ENCODE assay signal across 10 cellular contexts in the genomic region with DNA sequence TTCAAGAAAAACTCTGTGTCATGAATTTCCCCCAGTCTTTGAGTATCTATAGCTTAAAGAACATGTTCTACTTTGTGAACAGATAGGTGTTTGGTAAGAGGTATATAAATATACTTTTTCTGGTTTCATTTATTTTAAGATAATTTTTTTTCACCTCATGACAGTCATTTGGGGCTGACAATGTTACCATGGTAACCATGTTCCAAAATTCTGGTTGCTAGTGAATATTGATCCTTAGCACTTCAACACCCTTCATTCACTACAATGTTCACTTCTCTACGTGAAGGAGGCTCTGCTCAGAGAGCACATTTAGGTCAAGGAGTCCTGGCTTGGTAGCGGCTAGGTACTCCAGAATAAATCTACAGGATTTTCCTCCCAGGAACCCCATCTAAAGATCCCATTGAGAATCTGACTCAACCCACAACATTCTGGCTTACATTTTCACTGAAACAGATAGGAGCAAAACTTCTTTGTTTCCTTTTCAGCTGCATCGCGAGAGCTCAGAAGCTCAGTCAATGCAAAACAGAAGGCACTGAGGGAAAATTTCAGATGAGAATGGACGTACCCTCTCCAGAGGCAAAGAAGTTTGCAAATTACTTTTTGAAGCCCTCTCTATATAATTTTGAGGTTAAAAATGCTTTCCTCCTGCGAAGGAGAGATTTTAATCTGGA.
DNase-seq lines count a peak whose midpoint lies in the region; ATAC-seq, FAIRE-seq and TF ChIP-seq lines count a peak whose summit lies in the region.
"Had no signal": no experiment of that assay in that cellular context is flagged by ENCODE, and none has a peak within 500 bp of the region (broad histone marks: within the 10 kb centered on the region; RNA-seq: fewer than 3 reads in every experiment).

No MANE protein-coding gene starts in this region.

- FAIRE-seq in HepG2 (lab: Jason Lieb, UNC), result no peak

- TF ChIP-seq EP300 in HepG2 (IDR thresholded peaks at IDR 0.05; ENCODE audit: low read depth in 2 of 2, low read length in 2 of 2), result no peak
- no peak for TF ChIP-seq EP300 in HepG2 (CRISPR knock-in tag; IDR thresholded peaks at IDR 0.05; ENCODE audit: borderline replicate concordance)
- no peak for TF ChIP-seq EP300 in transverse colon (IDR thresholded peaks at IDR 0.05; ENCODE audit: low read depth)

- H3K27me3 Mint-ChIP-seq in activated T-cell treated with anti-CD3 and anti-CD28 coated beads, Interleukin-2, amount 50 U/mL, for 72 hours (ENCODE audit: low read depth), result no peaks in the 10 kb centered on the region

- no peak for TF ChIP-seq RAD21 in HepG2 (CRISPR knock-in tag; IDR thresholded peaks at IDR 0.05)

- H3K4me1 ChIP-seq in adipocyte (ENCODE audit: control insufficient read depth, insufficient read depth, low read length) (peaks cover 46% of the 10 kb centered on the region), HepG2 (ENCODE audit: insufficient read depth, low read length) (peaks cover 73% of the 10 kb centered on the region), transverse colon (peaks cover 0 to 25% (median 15%) of the 10 kb centered on the region in 4 donors)

- peak in 1 of 2 donors; percentile 19 for ATAC-seq in activated T-cell treated with anti-CD3 and anti-CD28 coated beads, Interleukin-2, amount 50 U/mL, for 72 hours (replicated peaks in 1 of 2)
- ATAC-seq in HepG2, result peak; percentile 55
- no peak for ATAC-seq in HG02588 (IDR thresholded peaks at IDR 0.05; ENCODE audit: unreplicated experiment)
- ATAC-seq in GM19455 (IDR thresholded peaks at IDR 0.05; ENCODE audit: unreplicated experiment), result no peak

- H3K4me3 Mint-ChIP-seq in activated T-cell treated with anti-CD3 and anti-CD28 coated beads, Interleukin-2, amount 50 U/mL, for 72 hours, result peak overlapping the region in 1 of 2 donors; percentile 86

- no TSS peak for BruUV-seq in HepG2 (replicated peaks; lab: Mats Ljungman, UMichigan)

- CTCF ChIA-PET in HepG2 (lab: Yijun Ruan, JAX; ENCODE audit: low intra/inter-chr PET ratio, low total read pairs), result no interaction called here

- in situ Hi-C loops in HepG2 (cut with HindIII; ENCODE audit: extremely low pct_ligation_motif_present, low pct_unique_long_range_greater_than_20kb), result no loop called here
- in situ Hi-C loops in transverse colon (cut with MboI; ENCODE audit: low pct_ligation_motif_present in 1 of 4, low pct_unique_long_range_greater_than_20kb in 1 of 4, low sequenced_read_pairs in 3 of 4), result no loop called here

- H3K27me3 ChIP-seq in adipocyte (replicated peaks; ENCODE audit: control insufficient read depth, insufficient read depth, low read length) (no peaks in the 10 kb centered on the region), HepG2 (ENCODE audit: control insufficient read depth in 1 of 2, insufficient read depth in 2 of 2, low read length in 2 of 2) (no peaks in the 10 kb centered on the region), transverse colon (no peaks in the 10 kb centered on the region)

- H3K9ac ChIP-seq in adipocyte (ENCODE audit: low read length) (peak overlapping the region; percentile 81), HepG2 (ENCODE audit: insufficient read depth, low read depth, low read length) (peak overlapping the region; percentile 82)

- H4K20me1 ChIP-seq in HepG2 (ENCODE audit: insufficient read depth, low read length), result no peaks in the 10 kb centered on the region

- no peaks in the 10 kb centered on the region for H3K9me3 Mint-ChIP-seq in activated T-cell treated with anti-CD3 and anti-CD28 coated beads, Interleukin-2, amount 50 U/mL, for 72 hours

- H3K9me3 ChIP-seq in adipocyte (ENCODE audit: control insufficient read depth, low read length) (no peaks in the 10 kb centered on the region), HepG2 (ENCODE audit: low read length) (no peaks in the 10 kb centered on the region), transverse colon (no peaks in the 10 kb centered on the region)

- TF ChIP-seq POLR2A in HepG2 (IDR thresholded peaks at IDR 0.05; ENCODE audit: insufficient read depth in 1 of 2, low read depth in 2 of 2, low read length in 2 of 2) (no peak), transverse colon (IDR thresholded peaks at IDR 0.05) (no peak)

- DNase-seq in activated T-cell treated with anti-CD3 and anti-CD28 coated beads, Interleukin-2, amount 50 U/mL, for 72 hours, result no peak
- DNase-seq in activated T-cell treated with anti-CD3 and anti-CD28 coated beads for 4 hours (no peak), adipocyte (ENCODE audit: low read depth) (no peak), HepG2 (ENCODE audit: low spot score) (peak; percentile 52), transverse colon (no peak), SKM-1 treated with dmso at 0.1 percent for 144 hours (lab: John Stamatoyannopoulos, UW; ENCODE audit: unreplicated experiment) (no peak)
- DNase-seq: cortex of kidney, posterior cingulate gyrus had no signal

- no peaks in the 10 kb centered on the region for H3K36me3 ChIP-seq in adipocyte (ENCODE audit: control insufficient read depth, insufficient read depth, low read length, severe bottlenecking)
- no peaks in the 10 kb centered on the region for H3K36me3 ChIP-seq in HepG2 (replicated peaks in 1 of 2; ENCODE audit: control insufficient read depth in 1 of 2, insufficient read depth in 2 of 2, low read length in 2 of 2)
- no peaks in the 10 kb centered on the region for H3K36me3 ChIP-seq in transverse colon

- no peak for TF ChIP-seq CTCF in HepG2 (CRISPR knock-in tag; IDR thresholded peaks at IDR 0.05)
- TF ChIP-seq CTCF in transverse colon (IDR thresholded peaks at IDR 0.05), result no peak

- peak overlapping the region; percentile 92 for H3K4me2 ChIP-seq in HepG2 (ENCODE audit: low read depth, low read length)

- H3K27ac ChIP-seq in HepG2 (ENCODE audit: extremely low read length, insufficient read depth, low read length) (peak overlapping the region; percentile 98), transverse colon (peak overlapping the region; percentile 7 to 62 (median 50))

- H3K79me2 ChIP-seq in HepG2 (ENCODE audit: insufficient read depth, low read length), result no peaks in the 10 kb centered on the region

- H3K4me1 Mint-ChIP-seq in activated T-cell treated with anti-CD3 and anti-CD28 coated beads, Interleukin-2, amount 50 U/mL, for 72 hours (ENCODE audit: low read depth), result peaks cover 65% of the 10 kb centered on the region

- peaks cover 2 to 7% of the 10 kb centered on the region in 2 donors for H3K36me3 Mint-ChIP-seq in activated T-cell treated with anti-CD3 and anti-CD28 coated beads, Interleukin-2, amount 50 U/mL, for 72 hours (ENCODE audit: insufficient read depth in 2 of 2)

- H3K27ac Mint-ChIP-seq in activated T-cell treated with anti-CD3 and anti-CD28 coated beads, Interleukin-2, amount 50 U/mL, for 72 hours, result peak overlapping the region; percentile 95

- WGBS in HepG2 (ENCODE audit: low lambda C conversion rate), result 29% methylated on average over 6 of the region's 6 CpGs
- WGBS in transverse colon (ENCODE audit: low coverage in 1 of 2), 2 donors, result 57 to 74% methylated on average over 1 to 6 of the region's 6 CpGs

- POLR2A ChIA-PET in HepG2 (lab: Yijun Ruan, JAX), result interaction anchor here (0.7 to 3.3 kb wide), 16 partner anchors 8 to 353 kb away, joined by 3 to 67 read pairs (median 5); partner anchors contain the start of gene ARF6

- intact Hi-C loops in HepG2 (cut with micrococcal nuclease; ENCODE audit: unreplicated experiment), result loop anchor here (2.0 kb wide), 3 partner anchors 16 to 94 kb away; partner anchors contain the start of gene ARF6
- intact Hi-C loops in transverse colon (cut with DNase I; ENCODE audit: low total_unique reads), result no loop called here

- H3K4me3 ChIP-seq in adipocyte (ENCODE audit: low read length) (peak overlapping the region; percentile 68), HepG2 (replicated peaks in 1 of 3; ENCODE audit: insufficient read depth in 1 of 3, low read depth in 2 of 3, low read length in 3 of 3) (peak overlapping the region; percentile 24 to 48 (median 36); a peak in 4 of 6 replicates), transverse colon (no peak overlapping the region)

- peak overlapping the region; percentile 52 for H2AFZ ChIP-seq in HepG2 (ENCODE audit: low read length)

TF ChIP-seq in HepG2, 621 proteins besides CTCF, POLR2A, EP300 and RAD21 (continues in another document):
- TF ChIP-seq HOXA9 (CRISPR knock-in tag; IDR thresholded peaks at IDR 0.05; ENCODE audit: borderline replicate concordance) (no peak), NONO (IDR thresholded peaks at IDR 0.05) (no peak), NONO (CRISPR knock-in tag; conservative IDR thresholded peaks at IDR 0.05) (no peak), IKZF4 (CRISPR knock-in tag; IDR thresholded peaks at IDR 0.05; ENCODE audit: borderline replicate concordance, low read depth, not compliant biosample characterization) (no peak), ZNF7 (CRISPR knock-in tag; IDR thresholded peaks at IDR 0.05) (no peak), ZFP82 (CRISPR knock-in tag; IDR thresholded peaks at IDR 0.05; ENCODE audit: borderline replicate concordance) (0 out of 2 replicates have a peak, but pooled peaks have one; percentile 24), ZNF234 (CRISPR knock-in tag; conservative IDR thresholded peaks at IDR 0.05) (no peak)
- TF ChIP-seq, protein P1, sequence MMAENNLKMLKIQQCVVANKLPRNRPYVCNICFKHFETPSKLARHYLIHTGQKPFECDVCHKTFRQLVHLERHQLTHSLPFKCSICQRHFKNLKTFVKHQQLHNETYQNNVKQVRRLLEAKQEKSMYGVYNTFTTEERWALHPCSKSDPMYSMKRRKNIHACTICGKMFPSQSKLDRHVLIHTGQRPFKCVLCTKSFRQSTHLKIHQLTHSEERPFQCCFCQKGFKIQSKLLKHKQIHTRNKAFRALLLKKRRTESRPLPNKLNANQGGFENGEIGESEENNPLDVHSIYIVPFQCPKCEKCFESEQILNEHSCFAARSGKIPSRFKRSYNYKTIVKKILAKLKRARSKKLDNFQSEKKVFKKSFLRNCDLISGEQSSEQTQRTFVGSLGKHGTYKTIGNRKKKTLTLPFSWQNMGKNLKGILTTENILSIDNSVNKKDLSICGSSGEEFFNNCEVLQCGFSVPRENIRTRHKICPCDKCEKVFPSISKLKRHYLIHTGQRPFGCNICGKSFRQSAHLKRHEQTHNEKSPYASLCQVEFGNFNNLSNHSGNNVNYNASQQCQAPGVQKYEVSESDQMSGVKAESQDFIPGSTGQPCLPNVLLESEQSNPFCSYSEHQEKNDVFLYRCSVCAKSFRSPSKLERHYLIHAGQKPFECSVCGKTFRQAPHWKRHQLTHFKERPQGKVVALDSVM (CRISPR knock-in tag; IDR thresholded peaks at IDR 0.05), result no peak

Comparison
In these comparisons a context has a peak if more than half of its experiments do, and no peak if none do; other contexts are left out.
1. H3K4me3 ChIP-seq: peak in adipocyte (single experiment) and HepG2 (3 of 3); none in transverse colon (0 of 4).